Comparison of ENCODE assay signal across 33 cellular contexts in genomic region chr1:64186898-64187280, GRCh38. TPM values are rescaled to one million over a fixed set of nuclear protein-coding genes. Genes with fewer than 3 reads are reported as not detected.
"Had no signal": no experiment of that assay in that cellular context is flagged by ENCODE, and none has a peak within 500 bp of the region (broad histone marks: within the 10 kb centered on the region; RNA-seq: fewer than 3 reads in every experiment).

No MANE protein-coding gene starts in this region.

- H3K4me3 Mint-ChIP-seq: activated CD4-positive, alpha-beta T cell treated with anti-CD3 and anti-CD28 coated beads, Interleukin-2, amount 10 ng/mL, durations not matched to agents 24 days and 14 days; activated CD8-positive, alpha-beta T cell treated with anti-CD3 and anti-CD28 coated beads, Interleukin-2, amount 10 ng/mL, durations not matched to agents 7 days and 5 days; activated naive CD4-positive, alpha-beta T cell treated with anti-CD3 and anti-CD28 coated beads, Interleukin-2, amount 50 U/mL, for 24 hours; activated naive CD8-positive, alpha-beta T cell treated with anti-CD3 and anti-CD28 coated beads, Interleukin-2, amount 10 ng/mL, durations not matched to agents 7 days and 5 days; activated T-cell treated with anti-CD3 and anti-CD28 coated beads, Interleukin-2, amount 50 U/mL, for 24 hours; IgD-negative memory B cell had no signal

- H3K27me3 Mint-ChIP-seq: activated naive CD4-positive, alpha-beta T cell treated with anti-CD3 and anti-CD28 coated beads, Interleukin-2, amount 50 U/mL, for 24 hours; IgD-negative memory B cell had no signal

- H3K27ac Mint-ChIP-seq: activated CD4-positive, alpha-beta T cell treated with anti-CD3 and anti-CD28 coated beads, Interleukin-2, amount 10 ng/mL, durations not matched to agents 24 days and 14 days; activated CD8-positive, alpha-beta T cell treated with anti-CD3 and anti-CD28 coated beads, Interleukin-2, amount 10 ng/mL, durations not matched to agents 7 days and 5 days; activated naive CD4-positive, alpha-beta T cell treated with anti-CD3 and anti-CD28 coated beads, Interleukin-2, amount 50 U/mL, for 24 hours; activated naive CD8-positive, alpha-beta T cell treated with anti-CD3 and anti-CD28 coated beads, Interleukin-2, amount 10 ng/mL, durations not matched to agents 7 days and 5 days; activated T-cell treated with anti-CD3 and anti-CD28 coated beads, Interleukin-2, amount 50 U/mL, for 24 hours; activated T-helper 2 cell treated with anti-CD3 and anti-CD28 coated beads, Interferon-gamma antibody, Interleukin-2, Interleukin-4, amounts not matched to agents 10 μg/mL and 5 μg/mL and 100 μg/mL, durations not matched to agents 14 hours and 24 hours and 36 hours; IgD-negative memory B cell had no signal

- H3K36me3 Mint-ChIP-seq: activated naive CD4-positive, alpha-beta T cell treated with anti-CD3 and anti-CD28 coated beads, Interleukin-2, amount 50 U/mL, for 24 hours; activated naive CD8-positive, alpha-beta T cell treated with anti-CD3 and anti-CD28 coated beads, Interleukin-2, amount 10 ng/mL, durations not matched to agents 7 days and 5 days; IgD-negative memory B cell had no signal

- ATAC-seq: activated CD8-positive, alpha-beta T cell treated with anti-CD3 and anti-CD28 coated beads, Interleukin-2, amount 10 ng/mL, durations not matched to agents 7 days and 5 days had no signal

- H3K4me3 ChIP-seq: ascending aorta, breast epithelium, MG63, Peyer's patch, SJCRH30, SK-N-MC had no signal

- DNase-seq: activated CD4-positive, alpha-beta T cell treated with anti-CD3 and anti-CD28 coated beads, Interleukin-2, amount 10 ng/mL, durations not matched to agents 24 days and 14 days; activated CD4-positive, alpha-beta T cell treated with anti-CD3 and anti-CD28 coated beads, Interleukin-2, amount 50 U/mL, for 4 hours; activated CD8-positive, alpha-beta T cell treated with anti-CD3 and anti-CD28 coated beads, Interleukin-2, amount 10 ng/mL, durations not matched to agents 7 days and 5 days; activated gamma-delta T cell; activated naive CD4-positive, alpha-beta T cell treated with Interleukin-2 at 50 U/mL for 16 hours; activated naive CD8-positive, alpha-beta T cell treated with anti-CD3 and anti-CD28 coated beads, Interleukin-2, amount 10 ng/mL, durations not matched to agents 7 days and 5 days; activated T-cell treated with anti-CD3 and anti-CD28 coated beads, Interleukin-2, amount 50 U/mL, for 24 hours; amygdala; Kasumi-1; KG1; MG63; NCI-H1048; NCI-H1105 treated with DMSO at 0.1 percent for 48 hours; NCI-H1436; NCI-H1694; NCI-H1930; NCI-H2081 treated with DMSO at 0.1 percent for 48 hours; NCI-H226; NCI-H446 treated with DMSO at 0.1 percent for 48 hours; NCI-H524 treated with DMSO at 0.1 percent for 48 hours; Peyer's patch; RPMI8226; SJCRH30; T1000; WERI-Rb-1 had no signal

- H3K27ac ChIP-seq: ascending aorta, breast epithelium, Peyer's patch, SJCRH30, SK-N-MC, WERI-Rb-1 had no signal

- H3K9me3 Mint-ChIP-seq: activated CD4-positive, alpha-beta T cell treated with anti-CD3 and anti-CD28 coated beads, Interleukin-2, amount 10 ng/mL, durations not matched to agents 24 days and 14 days; activated naive CD4-positive, alpha-beta T cell treated with anti-CD3 and anti-CD28 coated beads, Interleukin-2, amount 50 U/mL, for 24 hours; activated naive CD8-positive, alpha-beta T cell treated with anti-CD3 and anti-CD28 coated beads, Interleukin-2, amount 10 ng/mL, durations not matched to agents 7 days and 5 days; activated T-cell treated with anti-CD3 and anti-CD28 coated beads, Interleukin-2, amount 50 U/mL, for 24 hours; activated T-helper 2 cell treated with anti-CD3 and anti-CD28 coated beads, Interferon-gamma antibody, Interleukin-2, Interleukin-4, amounts not matched to agents 10 μg/mL and 5 μg/mL and 100 μg/mL, durations not matched to agents 14 hours and 24 hours and 36 hours; IgD-negative memory B cell had no signal

- H3K4me1 Mint-ChIP-seq: activated CD4-positive, alpha-beta T cell treated with anti-CD3 and anti-CD28 coated beads, Interleukin-2, amount 10 ng/mL, durations not matched to agents 24 days and 14 days; activated naive CD8-positive, alpha-beta T cell treated with anti-CD3 and anti-CD28 coated beads, Interleukin-2, amount 10 ng/mL, durations not matched to agents 7 days and 5 days had no signal

- H3K36me3 ChIP-seq: ascending aorta, breast epithelium, MG63, Peyer's patch, SJCRH30, WERI-Rb-1 had no signal

- H3K4me1 ChIP-seq: ascending aorta, breast epithelium, Peyer's patch had no signal

- H3K27me3 ChIP-seq: ascending aorta, breast epithelium, MG63, Peyer's patch, SJCRH30 had no signal

- H3K9me3 ChIP-seq: ascending aorta, breast epithelium, MG63, Peyer's patch, SJCRH30 had no signal

RNA-seq across cellular contexts. Expression of gene UBE2U, which starts 16.5 kb away (rescaled TPM):
- total RNA-seq: activated CD4-positive, alpha-beta T cell treated with anti-CD3 and anti-CD28 coated beads, Interleukin-2, amount 10 ng/mL, durations not matched to agents 24 days and 14 days; activated CD8-positive, alpha-beta T cell treated with anti-CD3 and anti-CD28 coated beads, Interleukin-2, amount 10 ng/mL, durations not matched to agents 7 days and 5 days; activated naive CD8-positive, alpha-beta T cell treated with anti-CD3 and anti-CD28 coated beads, Interleukin-2, amount 10 ng/mL, durations not matched to agents 7 days and 5 days; activated T-helper 2 cell treated with anti-CD3 and anti-CD28 coated beads, Interferon-gamma antibody, Interleukin-2, Interleukin-4, amounts not matched to agents 10 μg/mL and 5 μg/mL and 100 μg/mL, durations not matched to agents 14 hours and 24 hours and 36 hours; ascending aorta; breast epithelium; Peyer's patch; SJCRH30; T-helper 1 cell treated with Interleukin-12 subunit alpha and Interleukin-12 subunit beta and Interleukin-4 antibody, amounts not matched to agents 30 ng/mL and 1 ng/mL, for 36 hours; T-helper 2 cell treated with Interferon-gamma antibody and Interleukin-4, amounts not matched to agents 100 ng/mL and 5 ng/mL, for 36 hours had no signal
- polyA plus RNA-seq: IgD-negative memory B cell had no signal
